ENCODE assay signal across 25 cellular contexts in the genomic region with DNA sequence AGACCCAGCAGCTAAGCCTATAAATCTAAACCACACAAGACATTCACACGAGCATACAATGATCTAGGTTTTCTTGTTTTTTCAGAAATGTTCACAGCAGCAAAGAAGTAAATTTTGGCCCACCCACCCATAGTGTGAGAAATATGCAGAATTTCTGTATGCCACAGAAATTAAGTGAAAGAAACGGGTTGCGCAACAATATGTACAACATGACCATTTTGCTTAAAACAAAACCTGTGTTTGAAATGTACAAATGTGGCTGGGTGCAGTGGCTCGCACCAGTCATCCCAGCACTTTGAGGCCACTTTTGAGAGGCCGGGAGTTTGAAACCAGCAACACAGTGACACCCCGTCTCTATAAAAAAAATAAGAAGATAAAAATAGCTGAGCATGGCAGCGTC. TPM values are rescaled to one million over a fixed set of nuclear protein-coding genes. Genes with fewer than 3 reads are reported as not detected.
DNase-seq lines count a peak whose midpoint lies in the region; ATAC-seq, FAIRE-seq and TF ChIP-seq lines count a peak whose summit lies in the region.
"Had no signal": no experiment of that assay in that cellular context is flagged by ENCODE, and none has a peak within 500 bp of the region (broad histone marks: within the 10 kb centered on the region; RNA-seq: fewer than 3 reads in every experiment).

No MANE protein-coding gene starts in this region.

- H4K20me1 ChIP-seq in HepG2 (ENCODE audit: insufficient read depth, low read length) = no peaks in the 10 kb centered on the region
- no peaks in the 10 kb centered on the region for H4K20me1 ChIP-seq in K562 (replicated peaks; ENCODE audit: control insufficient read depth, insufficient read depth, low read length)

- H3K9ac ChIP-seq in HepG2 (ENCODE audit: insufficient read depth, low read depth, low read length) (no peak overlapping the region), K562 (ENCODE audit: insufficient read depth in 1 of 2, low read depth in 2 of 2, low read length in 2 of 2) (no peak overlapping the region)
- H3K9ac ChIP-seq: GM23248 had no signal

- intact Hi-C loops in HepG2 (cut with micrococcal nuclease; ENCODE audit: unreplicated experiment) (no loop called here), right lobe of liver (cut with DNase I) (no loop called here), K562 (cut with micrococcal nuclease) (no loop called here), lower lobe of right lung (cut with DNase I) (no loop called here), vagina (cut with DNase I) (no loop called here)

- WGBS in HepG2 (ENCODE audit: low lambda C conversion rate) = 78% methylated on average over 7 of the region's 7 CpGs
- WGBS in right lobe of liver (ENCODE audit: insufficient coverage, low coverage, low lambda C conversion rate, missing lambda C conversion rate) = 69% methylated on average over 7 of the region's 7 CpGs
- 1% methylated on average over 7 of the region's 7 CpGs for WGBS in K562 (ENCODE audit: insufficient coverage, low coverage, missing lambda C conversion rate)

- ATAC-seq in HepG2 = no peak
- ATAC-seq in right lobe of liver = no peak
- ATAC-seq in K562 = no peak
- ATAC-seq in lower lobe of right lung = no peak

- peak overlapping the region; percentile 14 for H3K4me3 Mint-ChIP-seq in neural crest cell

- TF ChIP-seq CTCF in HepG2 (CRISPR knock-in tag; IDR thresholded peaks at IDR 0.05) (no peak), right lobe of liver (IDR thresholded peaks at IDR 0.05) (no peak), K562 (IDR thresholded peaks at IDR 0.05 in 2 of 3, conservative IDR thresholded peaks at IDR 0.05 in 1 of 3; ENCODE audit: insufficient read depth in 2 of 3, low read depth in 1 of 3, low read length in 3 of 3) (no peak), neural crest cell (conservative IDR thresholded peaks at IDR 0.05) (no peak), lower lobe of right lung (IDR thresholded peaks at IDR 0.05) (no peak), vagina (IDR thresholded peaks at IDR 0.05) (no peak)

- H3K27me3 ChIP-seq in HepG2 (ENCODE audit: control insufficient read depth in 1 of 2, insufficient read depth in 2 of 2, low read length in 2 of 2) (0 out of 5 replicates have a peak, but pooled peaks cover 0 to 7% of the 10 kb centered on the region in 2 experiments), right lobe of liver (no peaks in the 10 kb centered on the region), K562 (ENCODE audit: control insufficient read depth in 2 of 2, insufficient read depth in 2 of 2, low read length in 2 of 2) (peaks cover 35 to 53% of the 10 kb centered on the region in 2 experiments), lower lobe of right lung (ENCODE audit: low read depth) (no peaks in the 10 kb centered on the region), vagina (no peaks in the 10 kb centered on the region)
- H3K27me3 ChIP-seq: SJSA1 had no signal

- H3K36me3 ChIP-seq in HepG2 (replicated peaks in 1 of 2; ENCODE audit: control insufficient read depth in 1 of 2, insufficient read depth in 2 of 2, low read length in 2 of 2) (no peaks in the 10 kb centered on the region; a peak in 1 of 5 replicates), right lobe of liver (no peaks in the 10 kb centered on the region), K562 (ENCODE audit: control insufficient read depth, insufficient read depth, low read length) (no peaks in the 10 kb centered on the region), lower lobe of right lung (no peaks in the 10 kb centered on the region), vagina (no peaks in the 10 kb centered on the region)
- H3K36me3 ChIP-seq: SJSA1 had no signal

- H3K27ac ChIP-seq in HepG2 (ENCODE audit: extremely low read length, insufficient read depth, low read length) = no peak overlapping the region
- H3K27ac ChIP-seq in right lobe of liver = no peak overlapping the region
- no peak overlapping the region for H3K27ac ChIP-seq in K562 (ENCODE audit: extremely low read depth, low read depth, low read length)
- H3K27ac ChIP-seq in lower lobe of right lung = no peak overlapping the region
- H3K27ac ChIP-seq in vagina = no peak overlapping the region
- H3K27ac ChIP-seq: GM23248, HL-60, SJSA1 had no signal

- peaks cover 20% of the 10 kb centered on the region for H3K36me3 Mint-ChIP-seq in neural crest cell (ENCODE audit: low read depth)

- no peaks in the 10 kb centered on the region for H3K9me3 Mint-ChIP-seq in neural crest cell

- no peak for TF ChIP-seq RAD21 in HepG2 (CRISPR knock-in tag; IDR thresholded peaks at IDR 0.05)
- TF ChIP-seq RAD21 in K562 (CRISPR knock-in tag; conservative IDR thresholded peaks at IDR 0.05 in 1 of 2, IDR thresholded peaks at IDR 0.05 in 1 of 2) = no peak

- H3K27ac Mint-ChIP-seq in neural crest cell (ENCODE audit: unreplicated experiment) = peak overlapping the region; percentile 72

- FAIRE-seq in HepG2 (lab: Jason Lieb, UNC) (no peak), K562 (lab: Jason Lieb, UNC) (no peak)
- FAIRE-seq: D721Med, GM18507 had no signal

- H3K4me1 Mint-ChIP-seq in neural crest cell = peaks cover 29% of the 10 kb centered on the region

- POLR2A ChIA-PET in HepG2 (lab: Yijun Ruan, JAX) (no interaction called here), K562 (lab: Yijun Ruan, JAX) (no interaction called here)

- no peak for DNase-seq in HepG2 (ENCODE audit: low spot score)
- DNase-seq in right lobe of liver = no peak
- no peak for DNase-seq in K562 (ENCODE audit: extremely low read depth in 1 of 4, low spot score in 3 of 4)
- no peak for DNase-seq in neural crest cell (ENCODE audit: low read depth, low spot score)
- no peak for DNase-seq in lower lobe of right lung
- DNase-seq in NCI-H69 (lab: John Stamatoyannopoulos, UW) = no peak
- no peak for DNase-seq in vagina (ENCODE audit: extremely low spot score in 2 of 2)
- DNase-seq: 8988T, DMS53, GM23248, HCEC 1CT, KBM-7, NCI-H1105 treated with DMSO at 0.1 percent for 48 hours, NCI-H146, NCI-H1930, NCI-H2107, NCI-H446, NCI-H524 treated with DMSO at 0.1 percent for 48 hours, Right ventricle myocardium superior, RPMI8226 had no signal

- H3K4me2 ChIP-seq in HepG2 (ENCODE audit: low read depth, low read length) (no peak overlapping the region), K562 (ENCODE audit: insufficient read depth, low read length) (no peak overlapping the region)

- BruUV-seq in HepG2 (replicated peaks; lab: Mats Ljungman, UMichigan) (no TSS peak), K562 (replicated peaks; lab: Mats Ljungman, UMichigan) (no TSS peak)

- H3K79me2 ChIP-seq in HepG2 (ENCODE audit: insufficient read depth, low read length) (no peaks in the 10 kb centered on the region), K562 (ENCODE audit: control insufficient read depth, insufficient read depth, low read length) (no peaks in the 10 kb centered on the region)

- TF ChIP-seq POLR2A in HepG2 (IDR thresholded peaks at IDR 0.05; ENCODE audit: insufficient read depth in 1 of 2, low read depth in 2 of 2, low read length in 2 of 2) = no peak
- no peak for TF ChIP-seq POLR2A in right lobe of liver (IDR thresholded peaks at IDR 0.05)
- no peak for TF ChIP-seq POLR2A in K562 (conservative IDR thresholded peaks at IDR 0.05)
- TF ChIP-seq POLR2A in vagina (IDR thresholded peaks at IDR 0.05) = no peak

- H3K9me1 ChIP-seq in K562 (ENCODE audit: control insufficient read depth, insufficient read depth, low read length) = no peaks in the 10 kb centered on the region

- H3K4me1 ChIP-seq in HepG2 (ENCODE audit: insufficient read depth, low read length) = peaks cover 8% of the 10 kb centered on the region
- no peaks in the 10 kb centered on the region for H3K4me1 ChIP-seq in right lobe of liver
- H3K4me1 ChIP-seq in K562 (replicated peaks in 1 of 2; ENCODE audit: control insufficient read depth in 2 of 2, insufficient read depth in 2 of 2, low read length in 2 of 2) = no peaks in the 10 kb centered on the region; a peak in 1 of 5 replicates
- H3K4me1 ChIP-seq in lower lobe of right lung = no peaks in the 10 kb centered on the region
- H3K4me1 ChIP-seq in vagina = no peaks in the 10 kb centered on the region
- H3K4me1 ChIP-seq: SJSA1 had no signal

- no peaks in the 10 kb centered on the region for H3K27me3 Mint-ChIP-seq in neural crest cell (ENCODE audit: low read depth)

- H3K4me3 ChIP-seq in HepG2 (replicated peaks in 1 of 3; ENCODE audit: insufficient read depth in 1 of 3, low read depth in 2 of 3, low read length in 3 of 3) = no peak overlapping the region
- no peak overlapping the region for H3K4me3 ChIP-seq in right lobe of liver
- H3K4me3 ChIP-seq in K562 = no peak overlapping the region
- H3K4me3 ChIP-seq in lower lobe of right lung = no peak overlapping the region
- no peak overlapping the region for H3K4me3 ChIP-seq in vagina
- H3K4me3 ChIP-seq: GM23248, SJSA1 had no signal

- no peak overlapping the region for H2AFZ ChIP-seq in HepG2 (ENCODE audit: low read length)
- no peak overlapping the region for H2AFZ ChIP-seq in K562 (ENCODE audit: low read depth, low read length)
- H2AFZ ChIP-seq: GM23248 had no signal

- in situ Hi-C loops in HepG2 (cut with HindIII; ENCODE audit: extremely low pct_ligation_motif_present, low pct_unique_long_range_greater_than_20kb) (no loop called here), K562 (cut with MboI) (no loop called here)

- H3K9me3 ChIP-seq in HepG2 (ENCODE audit: low read length) (no peaks in the 10 kb centered on the region), right lobe of liver (no peaks in the 10 kb centered on the region), K562 (replicated peaks; ENCODE audit: control insufficient read depth, insufficient read depth, low read depth, low read length) (no peaks in the 10 kb centered on the region), lower lobe of right lung (no peaks in the 10 kb centered on the region), vagina (no peaks in the 10 kb centered on the region)
- H3K9me3 ChIP-seq: SJSA1 had no signal

- TF ChIP-seq EP300 in HepG2 (IDR thresholded peaks at IDR 0.05; ENCODE audit: low read depth in 2 of 2, low read length in 2 of 2) (no peak), HepG2 (CRISPR knock-in tag; IDR thresholded peaks at IDR 0.05; ENCODE audit: borderline replicate concordance) (no peak), K562 (IDR thresholded peaks at IDR 0.05; ENCODE audit: low read length) (no peak)

- CTCF ChIA-PET in HepG2 (lab: Yijun Ruan, JAX; ENCODE audit: low intra/inter-chr PET ratio, low total read pairs) = no interaction called here
- CTCF ChIA-PET in K562 (lab: Yijun Ruan, JAX; ENCODE audit: low intra/inter-chr PET ratio) = no interaction called here

RNA-seq across cellular contexts. Expression of gene SALL4, which starts 9.4 kb away (rescaled TPM):
- 0.17 and 0.33 TPM in 2 replicates for total RNA-seq in HepG2 (2016; rRNA removed; fragmentation: Illumina TruSeq; extraction: Trizol)
- total RNA-seq in HepG2 (2016; cell fraction: cytosol; rRNA removed; fragmentation: Illumina TruSeq; extraction: Trizol; ENCODE audit: low read depth) = 0.09 and 0.10 TPM in 2 replicates
- 0.24 and 0.26 TPM in 2 replicates for total RNA-seq in HepG2 (2016; cell fraction: insoluble cytoplasmic fraction; rRNA removed; fragmentation: Illumina TruSeq; extraction: Trizol)
- total RNA-seq in HepG2 (2016; cell fraction: membrane; rRNA removed; fragmentation: Illumina TruSeq; extraction: Trizol) = 0.24 and 0.25 TPM in 2 replicates
- total RNA-seq in HepG2 (2016; cell fraction: nucleus; rRNA removed; fragmentation: Illumina TruSeq; extraction: Trizol) = 0.34 and 0.47 TPM in 2 replicates
- 1.5 and 1.8 TPM in 2 replicates for polyA plus RNA-seq in HepG2 (2011; rRNA removed)
- polyA plus RNA-seq in HepG2 (2011; cell fraction: cytosol; rRNA removed) = 0.56 and 0.67 TPM in 2 replicates
- 5.4 and 6.2 TPM in 2 replicates for polyA plus RNA-seq in HepG2 (2011; cell fraction: nucleus; rRNA removed)
- 2.7 and 4.4 TPM in 2 replicates for polyA plus RNA-seq in HepG2 (2012)
- polyA plus RNA-seq in HepG2 (2016; cell fraction: cytosol; fragmentation: Illumina TruSeq; extraction: Trizol; ENCODE audit: low read depth) = not detected in 2 replicates
- polyA plus RNA-seq in HepG2 (2016; cell fraction: insoluble cytoplasmic fraction; fragmentation: Illumina TruSeq; extraction: Trizol; ENCODE audit: low read depth) = 0.13 and 0.20 TPM in 2 replicates
- polyA plus RNA-seq in HepG2 (2016; cell fraction: membrane; fragmentation: Illumina TruSeq; extraction: Trizol; ENCODE audit: low read depth) = 0.05 and 0.10 TPM in 2 replicates
- 2.4 and 4.2 TPM in 2 replicates for polyA plus RNA-seq in HepG2 (2016; cell fraction: nucleus; fragmentation: Illumina TruSeq; extraction: Trizol; ENCODE audit: insufficient read depth, low read depth)
- polyA minus RNA-seq in HepG2 (2011; rRNA and poly(A)+ RNA removed; ENCODE audit: low replicate concordance) = 1.5 and 6.5 TPM in 2 replicates
- polyA minus RNA-seq in HepG2 (2011; cell fraction: cytosol; rRNA and poly(A)+ RNA removed) = 1.4 and 1.5 TPM in 2 replicates
- polyA minus RNA-seq in HepG2 (2011; cell fraction: nucleus; rRNA and poly(A)+ RNA removed) = 2.0 and 2.1 TPM in 2 replicates
- under 1 TPM; 0.24 to 0.63 (median 0.40) TPM for total RNA-seq in right lobe of liver
- not detected in 2 replicates for total RNA-seq in K562 (2011; cell fraction: chromatin; rRNA removed; ENCODE audit: low replicate concordance)
- not detected in 2 replicates for total RNA-seq in K562 (2011; cell fraction: nucleolus; rRNA removed)
- total RNA-seq in K562 (2011; cell fraction: nucleoplasm; rRNA removed) = not detected in 2 replicates
- total RNA-seq in K562 (2014; rRNA removed) = not detected in 2 replicates
- not detected in 2 replicates for total RNA-seq in K562 (2014; rRNA removed; fragmentation: Illumina TruSeq; extraction: Trizol)
- total RNA-seq in K562 (2015; rRNA removed; fragmentation: Illumina TruSeq; extraction: Trizol) = not detected in 2 replicates
- total RNA-seq in K562 (2021) = 0.07 and 0.11 TPM in 2 replicates
- polyA plus RNA-seq in K562 (2011; rRNA removed) = not detected in 2 replicates
- not detected in 2 replicates for polyA plus RNA-seq in K562 (2011; cell fraction: cytosol; rRNA removed)
- not detected in 2 replicates for polyA plus RNA-seq in K562 (2011; cell fraction: nucleus; rRNA removed)
- 0.01 TPM in 1 of 2 replicates, not detected in the other for polyA plus RNA-seq in K562 (2012)
- not detected in 2 replicates for polyA plus RNA-seq in K562 (2014; fragmentation: Illumina TruSeq; extraction: Trizol)
- polyA plus RNA-seq in K562 (2014; fragmentation: Nextera tagmentation; extraction: Ambion mirVana) = not detected
- 0.03 TPM in 1 of 2 replicates, not detected in the other for polyA plus RNA-seq in K562 (2014; rRNA removed)
- not detected in 2 replicates for polyA minus RNA-seq in K562 (2011; rRNA and poly(A)+ RNA removed)
- polyA minus RNA-seq in K562 (2011; cell fraction: cytosol; rRNA and poly(A)+ RNA removed) = 0.36 TPM in 1 of 2 replicates, not detected in the other
- polyA minus RNA-seq in K562 (2011; cell fraction: nucleus; rRNA and poly(A)+ RNA removed) = 0.13 TPM in 1 of 2 replicates, not detected in the other
- 90.7 and 91.1 TPM in 2 replicates for total RNA-seq in neural crest cell
- total RNA-seq in lower lobe of right lung = 0.09 TPM
- not detected for total RNA-seq in vagina
- total RNA-seq: GM23248, LHCN-M2 had no signal
- polyA plus RNA-seq: GM23248 had no signal

RNA-seq across cellular contexts. Expression of gene ATP9A, which starts 24.8 kb away (rescaled TPM):
- 11.0 and 11.8 TPM in 2 replicates for total RNA-seq in HepG2 (2016; rRNA removed; fragmentation: Illumina TruSeq; extraction: Trizol)
- 2.4 and 3.0 TPM in 2 replicates for total RNA-seq in HepG2 (2016; cell fraction: cytosol; rRNA removed; fragmentation: Illumina TruSeq; extraction: Trizol; ENCODE audit: low read depth)
- total RNA-seq in HepG2 (2016; cell fraction: insoluble cytoplasmic fraction; rRNA removed; fragmentation: Illumina TruSeq; extraction: Trizol) = 10.1 and 11.8 TPM in 2 replicates
- 5.1 and 5.8 TPM in 2 replicates for total RNA-seq in HepG2 (2016; cell fraction: membrane; rRNA removed; fragmentation: Illumina TruSeq; extraction: Trizol)
- 13.2 and 14.5 TPM in 2 replicates for total RNA-seq in HepG2 (2016; cell fraction: nucleus; rRNA removed; fragmentation: Illumina TruSeq; extraction: Trizol)
- 18.5 and 19.2 TPM in 2 replicates for polyA plus RNA-seq in HepG2 (2011; rRNA removed)
- polyA plus RNA-seq in HepG2 (2011; cell fraction: cytosol; rRNA removed) = 13.2 and 14.1 TPM in 2 replicates
- polyA plus RNA-seq in HepG2 (2011; cell fraction: nucleus; rRNA removed) = 31.8 and 35.3 TPM in 2 replicates
- polyA plus RNA-seq in HepG2 (2012) = 23.4 and 25.1 TPM in 2 replicates
- 0.52 and 0.55 TPM in 2 replicates for polyA plus RNA-seq in HepG2 (2016; cell fraction: cytosol; fragmentation: Illumina TruSeq; extraction: Trizol; ENCODE audit: low read depth)
- polyA plus RNA-seq in HepG2 (2016; cell fraction: insoluble cytoplasmic fraction; fragmentation: Illumina TruSeq; extraction: Trizol; ENCODE audit: low read depth) = 6.8 and 7.8 TPM in 2 replicates
- 2.0 and 2.2 TPM in 2 replicates for polyA plus RNA-seq in HepG2 (2016; cell fraction: membrane; fragmentation: Illumina TruSeq; extraction: Trizol; ENCODE audit: low read depth)
- polyA plus RNA-seq in HepG2 (2016; cell fraction: nucleus; fragmentation: Illumina TruSeq; extraction: Trizol; ENCODE audit: insufficient read depth, low read depth) = 14.8 and 15.7 TPM in 2 replicates
- 30.7 and 75.7 TPM in 2 replicates for polyA minus RNA-seq in HepG2 (2011; rRNA and poly(A)+ RNA removed; ENCODE audit: low replicate concordance)
- 25.1 and 28.6 TPM in 2 replicates for polyA minus RNA-seq in HepG2 (2011; cell fraction: cytosol; rRNA and poly(A)+ RNA removed)
- 37.2 and 39.9 TPM in 2 replicates for polyA minus RNA-seq in HepG2 (2011; cell fraction: nucleus; rRNA and poly(A)+ RNA removed)
- total RNA-seq in right lobe of liver = 10 to 100 TPM; 10.5 to 17.4 (median 13.0) TPM
- 0.12 and 0.28 TPM in 2 replicates for total RNA-seq in K562 (2011; cell fraction: chromatin; rRNA removed; ENCODE audit: low replicate concordance)
- 0.13 and 0.17 TPM in 2 replicates for total RNA-seq in K562 (2011; cell fraction: nucleolus; rRNA removed)
- 0.07 and 0.31 TPM in 2 replicates for total RNA-seq in K562 (2011; cell fraction: nucleoplasm; rRNA removed)
- 0.18 and 0.24 TPM in 2 replicates for total RNA-seq in K562 (2014; rRNA removed)
- total RNA-seq in K562 (2014; rRNA removed; fragmentation: Illumina TruSeq; extraction: Trizol) = 0.36 and 0.48 TPM in 2 replicates
- 0.15 and 0.22 TPM in 2 replicates for total RNA-seq in K562 (2015; rRNA removed; fragmentation: Illumina TruSeq; extraction: Trizol)
- total RNA-seq in K562 (2021) = 0.42 and 0.62 TPM in 2 replicates
- 0.05 and 0.29 TPM in 2 replicates for polyA plus RNA-seq in K562 (2011; rRNA removed)
- polyA plus RNA-seq in K562 (2011; cell fraction: cytosol; rRNA removed) = 0.09 and 0.19 TPM in 2 replicates
- 0.07 and 0.24 TPM in 2 replicates for polyA plus RNA-seq in K562 (2011; cell fraction: nucleus; rRNA removed)
- 0.06 and 0.25 TPM in 2 replicates for polyA plus RNA-seq in K562 (2012)
- polyA plus RNA-seq in K562 (2014; fragmentation: Illumina TruSeq; extraction: Trizol) = 0.39 and 0.40 TPM in 2 replicates
- under 1 TPM; 0.21 to 0.23 TPM for polyA plus RNA-seq in K562 (2014; fragmentation: Nextera tagmentation; extraction: Ambion mirVana)
- 0.32 and 0.46 TPM in 2 replicates for polyA plus RNA-seq in K562 (2014; rRNA removed)
- 0.03 and 0.32 TPM in 2 replicates for polyA minus RNA-seq in K562 (2011; rRNA and poly(A)+ RNA removed)
- polyA minus RNA-seq in K562 (2011; cell fraction: cytosol; rRNA and poly(A)+ RNA removed) = 0.27 and 0.29 TPM in 2 replicates
- polyA minus RNA-seq in K562 (2011; cell fraction: nucleus; rRNA and poly(A)+ RNA removed) = 0.11 and 0.13 TPM in 2 replicates
- total RNA-seq in neural crest cell = 38.9 and 39.0 TPM in 2 replicates
- total RNA-seq in lower lobe of right lung = 23.1 TPM
- 35.8 TPM for total RNA-seq in vagina

Comparison
In these comparisons a context has a peak if more than half of its experiments do, and no peak if none do; other contexts are left out.
1. RNA of gene SALL4, which starts 9.4 kb away (total RNA-seq): 90.7 to 91.1 TPM in neural crest cell; 0.24 to 0.63 TPM in right lobe of liver, 0.09 to 0.47 TPM in HepG2, 0.09 TPM in lower lobe of right lung (single experiment), 0.07 to 0.11 TPM in K562 and not detected in vagina (single experiment); every median in the first group is over 10 times any median in the second.
2. Of the 241 proteins assayed by ChIP-seq in both HepG2 and K562: peak only in HepG2: none; only in K562: none; in both: CEBPB and CEBPG; in neither: 239.